ENCODE assay signal across 9 cellular contexts in the genomic region with DNA sequence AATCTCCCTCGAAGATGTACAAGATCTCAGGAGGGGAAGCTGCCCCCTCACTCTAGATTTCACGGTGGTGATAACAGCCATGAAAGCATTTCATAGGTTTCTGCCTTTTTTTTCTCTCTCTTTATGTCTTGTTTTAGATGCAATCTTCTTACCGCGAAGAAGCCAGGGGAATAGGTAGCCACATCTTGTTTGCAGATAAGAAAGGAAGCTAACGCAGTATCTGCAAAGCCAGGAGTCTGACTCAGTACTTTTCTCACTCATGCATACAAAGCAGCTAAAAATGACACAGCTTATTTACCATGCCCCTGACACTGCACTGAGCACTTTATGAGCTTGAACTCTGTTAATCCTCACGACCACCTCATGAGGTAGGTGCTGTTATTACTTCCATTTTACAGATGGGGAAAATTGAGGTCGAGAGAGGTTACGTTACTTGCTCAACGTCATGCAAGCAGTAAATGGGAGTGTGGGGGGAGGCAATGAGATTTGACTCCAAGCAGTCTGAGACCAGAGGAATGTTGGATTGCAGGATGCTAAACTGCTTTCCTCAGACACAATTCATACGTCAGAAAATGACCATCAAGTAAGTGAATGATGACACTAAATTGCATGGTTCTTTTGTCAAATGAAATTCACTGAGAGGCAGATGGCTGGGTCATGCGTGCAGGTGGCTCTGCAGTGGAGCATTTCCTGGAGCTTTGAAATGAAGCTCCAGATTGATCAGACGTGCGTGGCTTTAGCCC. TPM values are rescaled to one million over a fixed set of nuclear protein-coding genes. Genes with fewer than 3 reads are reported as not detected.
A peak's percentile ranks its signal among the peaks of the same experiment; 100 is the strongest.
DNase-seq lines count a peak whose midpoint lies in the region; ATAC-seq and TF ChIP-seq lines count a peak whose summit lies in the region.
"Had no signal": no experiment of that assay in that cellular context is flagged by ENCODE, and none has a peak within 500 bp of the region (broad histone marks: within the 10 kb centered on the region; RNA-seq: fewer than 3 reads in every experiment).

No MANE protein-coding gene starts in this region.

- peaks cover 40% of the 10 kb centered on the region for H3K4me1 ChIP-seq in OCI-LY7 (ENCODE audit: insufficient read depth, low read length, poor library complexity, severe bottlenecking)

- H3K36me3 ChIP-seq in OCI-LY7 (ENCODE audit: insufficient read depth, low read length), result peaks cover 29% of the 10 kb centered on the region

- BruUV-seq in OCI-LY7 (replicated peaks; lab: Mats Ljungman, UMichigan), result no TSS peak

- no peaks in the 10 kb centered on the region for H4K20me1 ChIP-seq in OCI-LY7 (ENCODE audit: insufficient read depth, low read length)

- no peak for ATAC-seq in GM18511 (IDR thresholded peaks at IDR 0.05; ENCODE audit: unreplicated experiment)

- no peak overlapping the region for H3K27ac Mint-ChIP-seq in neural crest cell (ENCODE audit: unreplicated experiment)

- H3K9me3 ChIP-seq in OCI-LY7 (ENCODE audit: low read length), result no peaks in the 10 kb centered on the region

- peak; percentile 19 for DNase-seq in DMS 273 (lab: John Stamatoyannopoulos, UW; ENCODE audit: unreplicated experiment)
- no peak for DNase-seq in DMS 273 treated with DMSO at 0.1 percent for 48 hours (lab: John Stamatoyannopoulos, UW)
- DNase-seq in OCI-LY7 (ENCODE audit: low spot score), result peak; percentile 77
- DNase-seq in dedifferentiated amniotic fluid mesenchymal stem cell (ENCODE audit: extremely low spot score), result peak; percentile 44
- DNase-seq in neural crest cell (ENCODE audit: low read depth, low spot score), result no peak
- no peak for DNase-seq in medulla oblongata (ENCODE audit: extremely low spot score)
- DNase-seq in KG1 (lab: John Stamatoyannopoulos, UW), result no peak

- TF ChIP-seq CTCF in OCI-LY7 (conservative IDR thresholded peaks at IDR 0.05; ENCODE audit: low read length) (no peak), neural crest cell (conservative IDR thresholded peaks at IDR 0.05) (no peak)

- peak overlapping the region; percentile 94 for H3K4me3 ChIP-seq in OCI-LY7 (ENCODE audit: low read depth, low read length, poor library complexity, severe bottlenecking)

- H3K9me3 Mint-ChIP-seq in neural crest cell, result no peaks in the 10 kb centered on the region

- peaks cover 45% of the 10 kb centered on the region for H3K79me2 ChIP-seq in OCI-LY7 (ENCODE audit: insufficient read depth, low read depth, low read length)

- intact Hi-C loops in OCI-LY7 (cut with micrococcal nuclease; ENCODE audit: unreplicated experiment), result loop anchor here (1.0 to 2.0 kb wide), 4 partner anchors 19 to 268 kb away; no protein-coding TSS in a partner anchor

- H3K27ac ChIP-seq in OCI-LY7 (ENCODE audit: low read depth, low read length, poor library complexity, severe bottlenecking), result peak overlapping the region; percentile 67
- H3K27ac ChIP-seq: 22Rv1 had no signal

- H3K4me2 ChIP-seq in OCI-LY7 (ENCODE audit: low read length), result peak overlapping the region; percentile 91

- H3K9me2 ChIP-seq in OCI-LY7 (ENCODE audit: insufficient read depth, low read length), result no peaks in the 10 kb centered on the region

- POLR2A ChIA-PET in OCI-LY7 (lab: Charles Lee), result interaction anchor here (0.7 to 4.0 kb wide), 16 partner anchors 9 to 229 kb away, joined by 3 to 29 read pairs (median 8); no protein-coding TSS in a partner anchor

- CTCF ChIA-PET in OCI-LY7 (lab: Charles Lee; ENCODE audit: unreplicated experiment), result interaction anchor here (0.5 to 1.8 kb wide), 5 partner anchors 30 to 99 kb away, joined by 3 to 5 read pairs (median 3); no protein-coding TSS in a partner anchor

- H3K36me3 Mint-ChIP-seq in neural crest cell (ENCODE audit: low read depth), result no peaks in the 10 kb centered on the region

- H3K4me1 Mint-ChIP-seq in neural crest cell, result peaks cover 43% of the 10 kb centered on the region

- H3K27me3 Mint-ChIP-seq in neural crest cell (ENCODE audit: low read depth), result peaks cover 30% of the 10 kb centered on the region

- H3K4me3 Mint-ChIP-seq in neural crest cell, result peak overlapping the region; percentile 24

- H2AFZ ChIP-seq in OCI-LY7 (ENCODE audit: low read length), result peak overlapping the region; percentile 53

RNA-seq across cellular contexts. Expression of a gene that starts 3.2 kb away (rescaled TPM):
- 5.0 and 10.8 TPM in 2 replicates for total RNA-seq in OCI-LY7 (2014; rRNA removed; shearing (Covaris generic))
- total RNA-seq in OCI-LY7 (2022), result 21.6 and 21.9 TPM in 2 replicates
- 0.30 and 1.4 TPM in 2 replicates for total RNA-seq in neural crest cell

Comparison
In these comparisons a context has a peak if more than half of its experiments do, and no peak if none do; other contexts are left out.
1. DNase-seq: peak in DMS 273 (single experiment), OCI-LY7 (single experiment) and dedifferentiated amniotic fluid mesenchymal stem cell (single experiment); none in DMS 273 treated with DMSO at 0.1 percent for 48 hours (single experiment), neural crest cell (single experiment), medulla oblongata (single experiment) and KG1 (single experiment).